8 cellular contexts compared by ENCODE assay signal in the genomic region with DNA sequence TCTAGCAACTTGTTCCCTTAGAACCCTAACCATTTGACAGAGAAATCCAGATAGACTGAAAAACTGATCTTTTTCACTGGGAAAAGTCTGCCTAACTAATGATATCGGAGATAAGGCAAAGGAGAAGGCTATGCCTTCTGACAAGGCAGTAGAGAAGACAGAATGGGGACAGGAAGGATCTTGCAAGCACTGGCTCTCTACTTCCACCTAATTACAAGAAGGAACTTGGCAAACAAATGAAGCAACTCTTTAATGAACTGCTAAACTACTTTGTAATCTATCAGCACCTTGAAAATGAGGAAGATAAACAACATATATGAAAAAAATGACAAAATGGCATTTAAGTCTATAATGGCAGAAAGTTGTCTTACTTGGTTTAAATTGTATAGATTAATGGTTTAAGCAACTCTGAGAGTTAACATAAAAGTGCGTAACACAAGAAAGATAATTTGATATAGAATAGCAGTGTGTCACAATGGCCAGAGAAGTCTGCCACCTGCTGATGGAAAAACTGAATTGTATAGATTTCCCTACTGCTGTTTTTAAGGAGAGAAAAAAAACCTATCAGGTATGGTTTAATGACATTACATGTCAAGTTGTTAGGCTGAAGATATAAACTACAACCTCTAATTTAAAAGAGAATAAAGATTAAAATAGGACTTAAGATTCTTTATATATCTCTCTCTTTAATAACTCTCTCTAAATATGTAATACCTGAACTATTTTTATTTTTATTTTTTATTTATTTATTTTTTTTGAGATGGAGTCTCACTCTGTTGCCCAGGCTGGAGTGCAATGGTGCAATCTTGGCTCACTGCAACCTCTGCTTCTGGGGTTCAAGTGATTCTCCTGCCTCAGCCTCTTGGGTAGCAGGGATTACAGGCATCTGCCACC. TPM values are rescaled to one million over a fixed set of nuclear protein-coding genes. Genes with fewer than 3 reads are reported as not detected.
DNase-seq lines count a peak whose midpoint lies in the region; ATAC-seq, FAIRE-seq and TF ChIP-seq lines count a peak whose summit lies in the region.

No MANE protein-coding gene starts in this region.

- peak overlapping the region; percentile 22 for H3K9ac ChIP-seq in Karpas-422 (ENCODE audit: low read length)

- CTCF ChIA-PET in Caco-2 (lab: Charles Lee): no interaction called here

- H3K4me2 ChIP-seq in Karpas-422 (ENCODE audit: low read depth, low read length, poor library complexity, severe bottlenecking): peak overlapping the region; percentile 47

- no peaks in the 10 kb centered on the region for H3K9me3 Mint-ChIP-seq in Caco-2 (ENCODE audit: unreplicated experiment)
- no peaks in the 10 kb centered on the region for H3K9me3 Mint-ChIP-seq in effector memory CD8-positive, alpha-beta T cell

- TF ChIP-seq CTCF in Caco-2 (IDR thresholded peaks at IDR 0.05; ENCODE audit: insufficient read depth in 1 of 2, low read depth in 1 of 2, low read length in 1 of 2, severe bottlenecking in 1 of 2, unreplicated experiment in 1 of 2): peak; percentile 37 to 66

- no peaks in the 10 kb centered on the region for H3K9me2 ChIP-seq in Karpas-422 (replicated peaks; ENCODE audit: insufficient read depth, low read length)

- peak; percentile 61 for ATAC-seq in effector memory CD8-positive, alpha-beta T cell (replicated peaks)
- ATAC-seq in HG02588 (IDR thresholded peaks at IDR 0.05; ENCODE audit: unreplicated experiment): no peak

- H3K27me3 ChIP-seq in Caco-2 (replicated peaks; ENCODE audit: control insufficient read depth, insufficient read depth, low read length) (no peaks in the 10 kb centered on the region), Karpas-422 (ENCODE audit: low read length) (no peaks in the 10 kb centered on the region)

- no peaks in the 10 kb centered on the region for H3K27me3 Mint-ChIP-seq in Caco-2 (ENCODE audit: insufficient read depth, unreplicated experiment)
- no peaks in the 10 kb centered on the region for H3K27me3 Mint-ChIP-seq in effector memory CD8-positive, alpha-beta T cell

- H4K20me1 ChIP-seq in Karpas-422 (ENCODE audit: insufficient read depth, low read depth, low read length): 0 out of 2 replicates have a peak, but pooled peaks cover 12% of the 10 kb centered on the region

- intact Hi-C loops in Caco-2 (cut with micrococcal nuclease; ENCODE audit: unreplicated experiment): loop anchor here (1.0 to 5.0 kb wide), 3 partner anchors 33 to 286 kb away; no protein-coding TSS in a partner anchor
- intact Hi-C loops in posterior cingulate gyrus (cut with DNase I): loop anchor here (5.0 to 10.0 kb wide), 2 partner anchors 286 to 358 kb away; no protein-coding TSS in a partner anchor

- peak; percentile 62 for FAIRE-seq in GM19239 (lab: Jason Lieb, UNC)

- H3K4me1 ChIP-seq in Caco-2 (no peaks in the 10 kb centered on the region), Karpas-422 (ENCODE audit: low read length) (peaks cover 46% of the 10 kb centered on the region)

- H3K36me3 ChIP-seq in Caco-2 (ENCODE audit: control insufficient read depth, insufficient read depth, low read length) (no peaks in the 10 kb centered on the region), Karpas-422 (ENCODE audit: insufficient read depth, low read length) (no peaks in the 10 kb centered on the region)

- no TSS peak for BruUV-seq in Caco-2 (replicated peaks; lab: Mats Ljungman, UMichigan)

- H3K27ac Mint-ChIP-seq in Caco-2 (ENCODE audit: unreplicated experiment): no peak overlapping the region
- peak overlapping the region in 1 of 2 donors; percentile 49 for H3K27ac Mint-ChIP-seq in effector memory CD8-positive, alpha-beta T cell

- peak overlapping the region; percentile 64 for H3K27ac ChIP-seq in Karpas-422 (ENCODE audit: low read length)

- DNase-seq in Caco-2: peak in 1 of 2 experiments; percentile 60
- no peak for DNase-seq in GM19239 (ENCODE audit: insufficient read length, low spot score)
- peak; percentile 79 for DNase-seq in Karpas-422
- peak; percentile 9 to 44 for DNase-seq in SHP77 (lab: John Stamatoyannopoulos, UW)
- peak; percentile 28 to 39 (median 38) for DNase-seq in effector memory CD8-positive, alpha-beta T cell
- DNase-seq in midbrain (lab: John Stamatoyannopoulos, UW): peak; percentile 39
- DNase-seq in posterior cingulate gyrus: no peak

- POLR2A ChIA-PET in Caco-2 (lab: Charles Lee): no interaction called here

- peaks cover 12% of the 10 kb centered on the region for H3K4me1 Mint-ChIP-seq in Caco-2 (ENCODE audit: low read depth, unreplicated experiment)
- H3K4me1 Mint-ChIP-seq in effector memory CD8-positive, alpha-beta T cell (ENCODE audit: low read depth in 2 of 2): peaks cover 17 to 41% of the 10 kb centered on the region in 2 donors

- peaks cover 93% of the 10 kb centered on the region for H3K79me2 ChIP-seq in Karpas-422 (ENCODE audit: low read length)

- H2AFZ ChIP-seq in Karpas-422 (ENCODE audit: low read length): no peak overlapping the region

- H3K4me3 ChIP-seq in Caco-2 (ENCODE audit: low read depth, low read length) (no peak overlapping the region), Karpas-422 (ENCODE audit: low read length) (no peak overlapping the region)

- H3K9me3 ChIP-seq in Caco-2 (no peaks in the 10 kb centered on the region), Karpas-422 (ENCODE audit: low read length) (no peaks in the 10 kb centered on the region)

- no peak overlapping the region for H3K4me3 Mint-ChIP-seq in Caco-2 (ENCODE audit: unreplicated experiment)
- peak overlapping the region in 1 of 2 donors; percentile 14 for H3K4me3 Mint-ChIP-seq in effector memory CD8-positive, alpha-beta T cell

- no peaks in the 10 kb centered on the region for H3K36me3 Mint-ChIP-seq in Caco-2 (ENCODE audit: insufficient read depth, unreplicated experiment)
- H3K36me3 Mint-ChIP-seq in effector memory CD8-positive, alpha-beta T cell (ENCODE audit: insufficient read depth): peaks cover 6% of the 10 kb centered on the region

RNA-seq across cellular contexts. Expression of a gene that starts 11.9 kb away (rescaled TPM):
- 32.6 and 38.9 TPM in 2 replicates for total RNA-seq in Caco-2 (2022)
- total RNA-seq in Karpas-422 (2014; rRNA removed; shearing (Covaris generic); ENCODE audit: low replicate concordance): 27.1 and 48.7 TPM in 2 replicates

RNA-seq across cellular contexts. Expression of a gene that starts 58.5 kb away (rescaled TPM):
- total RNA-seq in Caco-2 (2022): 20.3 and 22.2 TPM in 2 replicates
- total RNA-seq in Karpas-422 (2014; rRNA removed; shearing (Covaris generic); ENCODE audit: low replicate concordance): 10.3 and 12.6 TPM in 2 replicates

Comparison
In these comparisons a context has a peak if more than half of its experiments do, and no peak if none do; other contexts are left out.
1. DNase-seq: peak in Karpas-422 (single experiment), SHP77 (2 of 2), effector memory CD8-positive, alpha-beta T cell (3 of 3) and midbrain (single experiment); none in GM19239 (single experiment) and posterior cingulate gyrus (0 of 10).